ENCODE assay signal across 18 cellular contexts in the genomic region with DNA sequence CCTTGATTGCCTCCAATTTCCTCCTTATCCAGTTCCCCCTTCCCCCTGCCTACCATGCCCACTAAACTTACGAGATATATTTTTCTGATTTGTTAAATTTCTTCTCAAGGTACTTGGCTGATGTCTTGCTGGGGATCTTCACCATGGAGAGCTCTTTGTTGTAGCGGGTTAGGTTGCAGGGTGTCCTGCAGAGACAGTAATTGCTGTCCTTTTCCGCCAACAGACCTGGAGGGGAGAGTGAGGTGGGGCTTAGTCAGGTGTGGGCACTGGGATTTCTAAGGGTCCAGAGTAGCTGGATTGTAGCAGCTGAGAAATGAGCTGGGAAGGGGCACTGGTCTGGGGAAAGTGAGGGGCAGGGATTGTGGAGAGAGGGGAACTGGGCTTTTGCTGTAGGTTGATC. TPM values are rescaled to one million over a fixed set of nuclear protein-coding genes. Genes with fewer than 3 reads are reported as not detected.
A peak's percentile ranks its signal among the peaks of the same experiment; 100 is the strongest.
DNase-seq lines count a peak whose midpoint lies in the region; FAIRE-seq and TF ChIP-seq lines count a peak whose summit lies in the region.
"Had no signal": no experiment of that assay in that cellular context is flagged by ENCODE, and none has a peak within 500 bp of the region (broad histone marks: within the 10 kb centered on the region; RNA-seq: fewer than 3 reads in every experiment).

No MANE protein-coding gene starts in this region.

- H3K27ac Mint-ChIP-seq in H9 (0 out of 7 replicates have a peak overlapping the region, but pooled peaks of 2 of the 3 experiments have one; percentile 5 to 21), endodermal cell (no peak overlapping the region)
- H3K27ac Mint-ChIP-seq: CD4-positive, alpha-beta memory T cell had no signal

- no peak overlapping the region for H3K27ac ChIP-seq in H9 (ENCODE audit: insufficient read length, low read depth, low read length)
- no peak overlapping the region for H3K27ac ChIP-seq in endodermal cell (ENCODE audit: low read depth, low read length)
- H3K27ac ChIP-seq in mesendoderm (ENCODE audit: low read depth, low read length): no peak overlapping the region
- H3K27ac ChIP-seq in A673 (ENCODE audit: low read depth, low read length, poor library complexity, severe bottlenecking): no peak overlapping the region
- H3K27ac ChIP-seq: C4-2B, GM23248 had no signal

- no peak for TF ChIP-seq POLR2A in GM12891 (IDR thresholded peaks at IDR 0.05; ENCODE audit: low read depth, low read length)

- no peak overlapping the region for H3K4me3 ChIP-seq in endodermal cell (ENCODE audit: low read length)
- no peak overlapping the region for H3K4me3 ChIP-seq in mesendoderm (ENCODE audit: low read length)
- H3K4me3 ChIP-seq in A673 (ENCODE audit: low read depth, low read length, poor library complexity, severe bottlenecking): no peak overlapping the region
- H3K4me3 ChIP-seq: GM23248, HAP-1 had no signal

- H3K27me3 Mint-ChIP-seq in H9 (ENCODE audit: low read depth): peaks cover 11% of the 10 kb centered on the region
- peaks cover 8% of the 10 kb centered on the region for H3K27me3 Mint-ChIP-seq in endodermal cell (ENCODE audit: insufficient read depth)

- H4K91ac ChIP-seq in H9 (ENCODE audit: insufficient read length, low read depth, low read length): no peak overlapping the region

- H3K4me1 ChIP-seq in H9 (ENCODE audit: insufficient read depth, low read length) (peaks cover 18% of the 10 kb centered on the region; the same call in 1 of the 2 replicates), endodermal cell (ENCODE audit: control insufficient read depth, insufficient read depth, low read length) (no peaks in the 10 kb centered on the region), mesendoderm (ENCODE audit: control insufficient read depth, low read depth, low read length) (no peaks in the 10 kb centered on the region), A673 (ENCODE audit: insufficient read depth, low read length, poor library complexity, severe bottlenecking) (no peaks in the 10 kb centered on the region)
- H3K4me1 ChIP-seq: HAP-1 had no signal

- no peak overlapping the region for H3K18ac ChIP-seq in H9 (ENCODE audit: insufficient read length, low read depth, low read length)
- H3K18ac ChIP-seq in mesendoderm (ENCODE audit: low read length): no peak overlapping the region

- no TSS peak for BruUV-seq in A673 (replicated peaks; lab: Mats Ljungman, UMichigan)

- H2AFZ ChIP-seq in H9 (ENCODE audit: low read length): no peak overlapping the region
- H2AFZ ChIP-seq: GM23248 had no signal

- no peak overlapping the region for H3K23ac ChIP-seq in H9 (ENCODE audit: insufficient read length, low read depth, low read length)
- H3K23ac ChIP-seq in mesendoderm (ENCODE audit: low read length): no peak overlapping the region

- TF ChIP-seq CTCF in H9 (conservative IDR thresholded peaks at IDR 0.05) (no peak), endodermal cell (conservative IDR thresholded peaks at IDR 0.05) (no peak), A673 (conservative IDR thresholded peaks at IDR 0.05; ENCODE audit: low read depth, low read length) (no peak)

- H3K9me3 Mint-ChIP-seq in H9 (no peaks in the 10 kb centered on the region), endodermal cell (no peaks in the 10 kb centered on the region)

- no peak overlapping the region for H2BK15ac ChIP-seq in H9 (ENCODE audit: low read depth, low read length)
- no peak overlapping the region for H2BK15ac ChIP-seq in mesendoderm (replicated peaks; ENCODE audit: low read depth)

- H4K20me1 ChIP-seq in H9 (ENCODE audit: control insufficient read depth, insufficient read depth, insufficient read length): no peaks in the 10 kb centered on the region

- no peaks in the 10 kb centered on the region for H3K79me2 ChIP-seq in H9 (ENCODE audit: insufficient read depth, low read length)
- no peaks in the 10 kb centered on the region for H3K79me2 ChIP-seq in mesendoderm (ENCODE audit: control insufficient read depth, insufficient read depth, low read length)

- peaks cover 37 to 39% of the 10 kb centered on the region in 2 experiments for H3K4me1 Mint-ChIP-seq in H9
- peaks cover 24% of the 10 kb centered on the region for H3K4me1 Mint-ChIP-seq in endodermal cell
- H3K4me1 Mint-ChIP-seq: CD4-positive, alpha-beta memory T cell had no signal

- H2BK12ac ChIP-seq in H9 (ENCODE audit: insufficient read length, low read depth, low read length): no peak overlapping the region

- H3K36me3 Mint-ChIP-seq in H9 (ENCODE audit: insufficient read depth in 1 of 3, low read depth in 3 of 3) (no peaks in the 10 kb centered on the region; a peak in 1 of 7 replicates), endodermal cell (ENCODE audit: low read depth) (no peaks in the 10 kb centered on the region)
- H3K36me3 Mint-ChIP-seq: CD4-positive, alpha-beta memory T cell had no signal

- H3K9ac ChIP-seq in H9 (ENCODE audit: extremely low read depth, insufficient read length, low read length) (no peak overlapping the region), endodermal cell (ENCODE audit: extremely low read depth, low read length, poor library complexity, severe bottlenecking) (no peak overlapping the region), mesendoderm (ENCODE audit: low read length) (no peak overlapping the region)
- H3K9ac ChIP-seq: GM23248 had no signal

- WGBS in H9 (ENCODE audit: extremely low coverage, insufficient read length, low lambda C conversion rate): no CpG with 5 or more reads among the region's 3 CpGs
- WGBS in endodermal cell (ENCODE audit: insufficient coverage in 1 of 2, insufficient read length in 1 of 2), 2 experiments: 61% methylated on average over 3 of the region's 3 CpGs; no CpG with 5 or more reads in 1 of the 2 experiments
- WGBS in mesendoderm (ENCODE audit: extremely low coverage, insufficient coverage, low lambda C conversion rate): no CpG with 5 or more reads among the region's 3 CpGs

- H2AK5ac ChIP-seq in H9 (ENCODE audit: insufficient read length, low read length) (no peak overlapping the region), mesendoderm (ENCODE audit: low read length) (no peak overlapping the region)

- H3K4me2 ChIP-seq in H9 (ENCODE audit: insufficient read depth, insufficient read length, low read length) (no peak overlapping the region), mesendoderm (ENCODE audit: low read length) (no peak overlapping the region)

- no peak overlapping the region for H3K14ac ChIP-seq in H9 (ENCODE audit: insufficient read depth, low read length)

- no peak overlapping the region for H3T11ph ChIP-seq in H9 (ENCODE audit: low read length)

- H2BK20ac ChIP-seq in H9 (ENCODE audit: low read depth, low read length, poor library complexity, severe bottlenecking): no peak overlapping the region

- H3K4ac ChIP-seq in H9 (ENCODE audit: low read depth, low read length): no peak overlapping the region
- H3K4ac ChIP-seq in mesendoderm (ENCODE audit: low read depth, low read length): no peak overlapping the region

- CTCF ChIA-PET in A673 (lab: Charles Lee): no interaction called here

- DNase-seq in NCI-H748 (lab: John Stamatoyannopoulos, UW; ENCODE audit: unreplicated experiment) (peak; percentile 11), NCI-H748 treated with DMSO at 0.1 percent for 48 hours (lab: John Stamatoyannopoulos, UW) (no peak), H9 (peak; percentile 61), endodermal cell (peak; percentile 80), mesendoderm (peak; percentile 37), COLO668 (lab: John Stamatoyannopoulos, UW; ENCODE audit: unreplicated experiment) (no peak), A673 (ENCODE audit: low spot score) (no peak), GM12891 (ENCODE audit: insufficient read length, low spot score) (no peak)
- DNase-seq: 8988T; ACHN; CD4-positive, alpha-beta memory T cell; COR-L47; DND-41; GF-D8; GM23248; KBM-7 had no signal

- POLR2A ChIA-PET in A673 (lab: Charles Lee; ENCODE audit: low non-redundant PET): no interaction called here

- H3K23me2 ChIP-seq in H9 (ENCODE audit: insufficient read length, low read depth, low read length, poor library complexity, severe bottlenecking): no peaks in the 10 kb centered on the region

- H4K8ac ChIP-seq in H9 (replicated peaks; ENCODE audit: insufficient read length, low read depth, low read length) (no peak overlapping the region), mesendoderm (ENCODE audit: low read depth, low read length) (no peak overlapping the region)

- H2BK5ac ChIP-seq in H9 (ENCODE audit: insufficient read length, low read length) (no peak overlapping the region), mesendoderm (ENCODE audit: low read length) (no peak overlapping the region)

- H3K27me3 ChIP-seq in H9 (ENCODE audit: insufficient read depth, low read length) (no peaks in the 10 kb centered on the region; the same call in 1 of the 2 replicates), endodermal cell (ENCODE audit: control insufficient read depth, insufficient read depth, low read length, poor library complexity, severe bottlenecking) (peaks cover 6% of the 10 kb centered on the region), mesendoderm (ENCODE audit: insufficient read depth, low read length, poor library complexity) (no peaks in the 10 kb centered on the region), A673 (replicated peaks; ENCODE audit: insufficient read depth, low read depth, low read length, poor library complexity) (no peaks in the 10 kb centered on the region)

- H3K36me3 ChIP-seq in endodermal cell (ENCODE audit: control insufficient read depth, insufficient read depth, low read length) (no peaks in the 10 kb centered on the region), mesendoderm (ENCODE audit: control insufficient read depth, insufficient read depth, low read length) (no peaks in the 10 kb centered on the region), A673 (ENCODE audit: insufficient read depth, low read length, poor library complexity, severe bottlenecking) (no peaks in the 10 kb centered on the region)
- H3K36me3 ChIP-seq: HAP-1 had no signal

- intact Hi-C loops in A673 (cut with micrococcal nuclease; ENCODE audit: unreplicated experiment): no loop called here

- FAIRE-seq in GM12891 (lab: Jason Lieb, UNC): no peak

- H3K9me3 ChIP-seq in H9 (ENCODE audit: control insufficient read depth, low read depth, low read length) (no peaks in the 10 kb centered on the region), endodermal cell (ENCODE audit: control insufficient read depth, low read length) (no peaks in the 10 kb centered on the region), A673 (ENCODE audit: low read depth, low read length, poor library complexity, severe bottlenecking) (no peaks in the 10 kb centered on the region)
- H3K9me3 ChIP-seq: HAP-1 had no signal

- no peaks in the 10 kb centered on the region for H3K79me1 ChIP-seq in H9 (ENCODE audit: insufficient read depth, low read depth, low read length, poor library complexity, severe bottlenecking)
- H3K79me1 ChIP-seq in mesendoderm (ENCODE audit: low read length): no peaks in the 10 kb centered on the region

- H4K5ac ChIP-seq in H9 (ENCODE audit: insufficient read length, low read depth, low read length) (no peak overlapping the region), mesendoderm (ENCODE audit: low read length) (no peak overlapping the region)

- no peak overlapping the region; a peak in 1 of 5 replicates for H3K4me3 Mint-ChIP-seq in H9
- no peak overlapping the region for H3K4me3 Mint-ChIP-seq in endodermal cell
- H3K4me3 Mint-ChIP-seq: CD4-positive, alpha-beta memory T cell had no signal

- no peak overlapping the region for H3K56ac ChIP-seq in H9 (ENCODE audit: insufficient read length, low read depth, low read length)
- no peak overlapping the region for H3K56ac ChIP-seq in mesendoderm (ENCODE audit: low read length)

- H2BK120ac ChIP-seq in H9 (ENCODE audit: low read depth, low read length, poor library complexity, severe bottlenecking): no peak overlapping the region
- no peak overlapping the region for H2BK120ac ChIP-seq in mesendoderm (ENCODE audit: low read depth, low read length)

RNA-seq across cellular contexts. Expression of gene SPACA3, which starts 32.1 kb away (rescaled TPM):
- total RNA-seq in H9 (2021): not detected in 2 replicates
- not detected for total RNA-seq in endodermal cell
- 0.28 TPM for polyA plus RNA-seq in endodermal cell (2013, experiment 1 of 2)
- not detected for polyA plus RNA-seq in endodermal cell (2013, experiment 2 of 2)
- not detected for polyA plus RNA-seq in mesendoderm (2013, experiment 1 of 2)
- polyA plus RNA-seq in mesendoderm (2013, experiment 2 of 2): not detected
- not detected in 2 replicates for total RNA-seq in A673 (2021)
- 0.24 TPM for polyA plus RNA-seq in GM12891 (2012; ENCODE audit: low read depth, missing spikeins)
- total RNA-seq: CD4-positive, alpha-beta memory T cell; GM23248 had no signal
- polyA plus RNA-seq: CD4-positive, alpha-beta memory T cell; GM23248 had no signal

Comparison
In these comparisons a context has a peak if more than half of its experiments do, and no peak if none do; other contexts are left out.
1. DNase-seq: peak in NCI-H748 (single experiment), H9 (single experiment), endodermal cell (single experiment) and mesendoderm (single experiment); none in NCI-H748 treated with DMSO at 0.1 percent for 48 hours (single experiment), COLO668 (single experiment), A673 (single experiment) and GM12891 (single experiment).